In genomic region chr4:114109776-114110175, GRCh38 we compare ENCODE assay signal across 22 cellular contexts.
"Had no signal": no experiment of that assay in that cellular context is flagged by ENCODE, and none has a peak within 500 bp of the region (broad histone marks: within the 10 kb centered on the region; RNA-seq: fewer than 3 reads in every experiment).

No MANE protein-coding gene starts in this region.

- H3K9me3 ChIP-seq: lower lobe of right lung, ovary, right atrium auricular region, testis, tibial artery had no signal

- H3K4me3 ChIP-seq: lower lobe of right lung, ovary, right atrium auricular region, testis, tibial artery had no signal

- H3K27ac ChIP-seq: lower lobe of right lung, ovary, right atrium auricular region, testis, tibial artery had no signal

- H3K36me3 ChIP-seq: lower lobe of right lung, ovary, right atrium auricular region, tibial artery had no signal

- ATAC-seq: effector memory CD8-positive, alpha-beta T cell; left ventricle myocardium superior; lower lobe of right lung; natural killer cell; sciatic nerve; stimulated activated naive CD8-positive, alpha-beta T cell treated with anti-CD3 and anti-CD28 coated beads, Interleukin-15, Interleukin-2, amounts not matched to agents 100 U/mL and 50 U/mL, for 24 hours had no signal

- H3K4me1 ChIP-seq: lower lobe of right lung, right atrium auricular region, testis, tibial artery had no signal

- H3K4me3 Mint-ChIP-seq: effector memory CD8-positive, alpha-beta T cell; immature natural killer cell; memory B cell; natural killer cell; stimulated activated memory B cell treated with anti-CD40 and anti-IgM and Interleukin-4, amounts not matched to agents 10 μg/mL and 1 μg/mL and 100 μg/mL, for 72 hours; type B pancreatic cell had no signal

- H3K27me3 Mint-ChIP-seq: memory B cell; stimulated activated memory B cell treated with anti-CD40 and anti-IgM and Interleukin-4, amounts not matched to agents 10 μg/mL and 1 μg/mL and 100 μg/mL, for 72 hours had no signal

- H3K4me1 Mint-ChIP-seq: immature natural killer cell; memory B cell; natural killer cell; stimulated activated memory B cell treated with anti-CD40 and anti-IgM and Interleukin-4, amounts not matched to agents 10 μg/mL and 1 μg/mL and 100 μg/mL, for 72 hours had no signal

- H3K27ac Mint-ChIP-seq: immature natural killer cell; memory B cell; natural killer cell; stimulated activated memory B cell treated with anti-CD40 and anti-IgM and Interleukin-4, amounts not matched to agents 10 μg/mL and 1 μg/mL and 100 μg/mL, for 72 hours; type B pancreatic cell had no signal

- H3K36me3 Mint-ChIP-seq: immature natural killer cell; memory B cell; natural killer cell; stimulated activated memory B cell treated with anti-CD40 and anti-IgM and Interleukin-4, amounts not matched to agents 10 μg/mL and 1 μg/mL and 100 μg/mL, for 72 hours; type B pancreatic cell had no signal

- H3K27me3 ChIP-seq: ovary, right atrium auricular region, testis, tibial artery had no signal

- H3K9me3 Mint-ChIP-seq: effector memory CD8-positive, alpha-beta T cell; immature natural killer cell; memory B cell; natural killer cell; stimulated activated memory B cell treated with anti-CD40 and anti-IgM and Interleukin-4, amounts not matched to agents 10 μg/mL and 1 μg/mL and 100 μg/mL, for 72 hours; type B pancreatic cell had no signal

- DNase-seq: cortex of kidney; effector memory CD8-positive, alpha-beta T cell; foreskin melanocyte; hypothalamus; immature natural killer cell; islet precursor cell; kidney glomerular epithelial cell; left ventricle myocardium superior; lower lobe of right lung; natural killer cell; occipital lobe; ovary; stimulated activated CD4-positive, alpha-beta T cell treated with anti-CD3 and anti-CD28 coated beads, Interleukin-2, amount 100 ng/mL, for 24 hours; stimulated activated CD4-positive, alpha-beta T cell treated with anti-CD3 and anti-CD28 coated beads, Interleukin-4, amount 100 ng/mL, for 24 hours; stimulated activated naive CD8-positive, alpha-beta T cell treated with anti-CD3 and anti-CD28 coated beads, Interleukin-15, Interleukin-2, amounts not matched to agents 100 U/mL and 50 U/mL, for 24 hours; testis; tibial artery had no signal
